Comparison of ENCODE assay signal across 8 cellular contexts in the genomic region with DNA sequence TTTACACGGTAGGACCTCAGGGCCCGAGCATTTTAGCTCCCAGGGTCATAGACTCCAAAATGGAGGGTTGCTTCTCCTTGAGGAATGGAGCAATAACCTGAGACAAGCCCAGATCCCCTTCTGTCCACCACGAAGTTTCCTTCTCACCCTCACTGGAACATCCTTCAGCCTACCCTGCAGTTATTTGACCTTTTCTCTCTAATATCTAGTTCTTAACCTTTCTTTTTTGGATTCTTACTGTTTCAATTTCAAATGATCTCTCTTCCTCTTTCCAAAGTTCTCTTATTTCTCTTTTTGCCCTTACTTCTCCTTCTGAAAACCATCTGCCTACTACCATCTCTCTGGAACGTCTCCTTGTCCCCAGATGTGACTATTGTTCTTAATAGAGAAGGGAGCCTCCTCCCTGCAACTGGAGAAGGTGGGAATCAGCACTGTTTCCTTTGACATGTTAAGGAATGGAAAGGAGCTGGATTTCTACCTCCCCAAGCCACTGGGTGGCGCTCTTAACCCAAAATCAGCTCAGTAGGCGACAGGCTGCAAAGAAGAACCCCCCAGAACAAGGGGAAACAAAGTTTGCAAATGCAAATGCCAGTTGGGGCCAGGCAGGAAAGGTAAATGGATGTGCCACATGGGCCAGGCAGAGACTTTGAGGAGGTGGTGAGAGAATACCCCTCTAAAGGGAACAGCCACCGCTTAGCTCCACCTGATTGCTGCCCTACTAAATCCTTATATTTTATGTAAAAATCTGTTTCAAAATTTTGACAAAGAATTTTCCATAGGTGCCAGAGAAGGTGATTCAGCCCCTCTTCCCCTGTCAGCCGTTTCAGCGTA. TPM values are rescaled to one million over a fixed set of nuclear protein-coding genes. Genes with fewer than 3 reads are reported as not detected.
A peak's percentile ranks its signal among the peaks of the same experiment; 100 is the strongest.
DNase-seq lines count a peak whose midpoint lies in the region; ATAC-seq, FAIRE-seq and TF ChIP-seq lines count a peak whose summit lies in the region.

No MANE protein-coding gene starts in this region.

- no peak overlapping the region for H2AFZ ChIP-seq in PC-3 (ENCODE audit: low read length)
- H2AFZ ChIP-seq in astrocyte (ENCODE audit: low read depth, low read length), result no peak overlapping the region

- no peaks in the 10 kb centered on the region for H3K9me3 ChIP-seq in PC-3 (ENCODE audit: low read length)
- no peaks in the 10 kb centered on the region for H3K9me3 ChIP-seq in astrocyte (ENCODE audit: insufficient read depth, low read depth, low read length)

- intact Hi-C loops in PC-3 (cut with micrococcal nuclease), result no loop called here

- no peak overlapping the region for H3K27ac ChIP-seq in PC-3 (ENCODE audit: low read length)
- H3K27ac ChIP-seq in astrocyte (ENCODE audit: low read depth, low read length), result no peak overlapping the region

- no peak for FAIRE-seq in astrocyte (lab: Jason Lieb, UNC)

- CTCF ChIA-PET in AG04449 (lab: Yijun Ruan, JAX) (interaction anchor here (0.7 to 2.6 kb wide), 11 partner anchors 10 to 128 kb away, joined by 3 to 12 read pairs (median 3); a partner anchor contains a TSS), PC-3 (lab: Charles Lee) (interaction anchor here (0.6 to 0.7 kb wide), 2 partner anchors 22 to 53 kb away, joined by 3 to 6 read pairs; no protein-coding TSS in a partner anchor)

- H3K4me1 ChIP-seq in PC-3 (ENCODE audit: insufficient read depth, low read length), result no peaks in the 10 kb centered on the region
- H3K4me1 ChIP-seq in astrocyte (ENCODE audit: insufficient read depth, low read length), result no peaks in the 10 kb centered on the region

- H3K9ac ChIP-seq in PC-3 (ENCODE audit: low read length), result no peak overlapping the region
- no peak overlapping the region for H3K9ac ChIP-seq in astrocyte (ENCODE audit: low read length)

- H3K9me2 ChIP-seq in PC-3 (replicated peaks; ENCODE audit: low read length), result no peaks in the 10 kb centered on the region

- no TSS peak for BruUV-seq in PC-3 (replicated peaks; lab: Mats Ljungman, UMichigan)

- peaks cover 2% of the 10 kb centered on the region for H3K9me3 Mint-ChIP-seq in astrocyte (ENCODE audit: unreplicated experiment)
- no peaks in the 10 kb centered on the region for H3K9me3 Mint-ChIP-seq in stimulated activated effector memory CD8-positive, alpha-beta T cell treated with anti-CD3 and anti-CD28 coated beads, Interleukin-12 subunit alpha, Interleukin-12 subunit beta, amount 100 ng/mL, for 72 hours

- no peak for DNase-seq in AG04449 (ENCODE audit: low read depth, low spot score)
- DNase-seq in PC-3, result peak; percentile 44
- no peak for DNase-seq in astrocyte (ENCODE audit: low read depth)
- no peak for DNase-seq in kidney epithelial cell (ENCODE audit: low read depth)
- DNase-seq in stimulated activated effector memory CD8-positive, alpha-beta T cell treated with anti-CD3 and anti-CD28 coated beads, Interleukin-12 subunit alpha, Interleukin-12 subunit beta, amount 100 ng/mL, for 72 hours (ENCODE audit: low spot score in 2 of 2), result peak; percentile 13 to 65
- no peak for DNase-seq in GOT3 (lab: John Stamatoyannopoulos, UW)

- no peak overlapping the region for H3K27ac Mint-ChIP-seq in astrocyte (ENCODE audit: unreplicated experiment)
- H3K27ac Mint-ChIP-seq in stimulated activated effector memory CD8-positive, alpha-beta T cell treated with anti-CD3 and anti-CD28 coated beads, Interleukin-12 subunit alpha, Interleukin-12 subunit beta, amount 100 ng/mL, for 72 hours, result peak overlapping the region; percentile 11

- no peak overlapping the region for H3K4me3 Mint-ChIP-seq in astrocyte (ENCODE audit: unreplicated experiment)
- H3K4me3 Mint-ChIP-seq in stimulated activated effector memory CD8-positive, alpha-beta T cell treated with anti-CD3 and anti-CD28 coated beads, Interleukin-12 subunit alpha, Interleukin-12 subunit beta, amount 100 ng/mL, for 72 hours, result no peak overlapping the region

- peak; percentile 44 for TF ChIP-seq CTCF in AG04449 (IDR thresholded peaks at IDR 0.05; ENCODE audit: insufficient read depth, low read length, missing control alignments)
- TF ChIP-seq CTCF in GM12872 (IDR thresholded peaks at IDR 0.05; ENCODE audit: insufficient read depth, low read depth, low read length), result peak; percentile 78
- peak; percentile 83 for TF ChIP-seq CTCF in PC-3 (conservative IDR thresholded peaks at IDR 0.05; ENCODE audit: low read depth, low read length)
- TF ChIP-seq CTCF in astrocyte (IDR thresholded peaks at IDR 0.05; ENCODE audit: insufficient read depth, low read depth, low read length), result peak; percentile 59
- peak; percentile 86 for TF ChIP-seq CTCF in kidney epithelial cell (IDR thresholded peaks at IDR 0.05; ENCODE audit: insufficient read depth, low read length, poor library complexity, severe bottlenecking)

- H3K27me3 Mint-ChIP-seq in astrocyte (ENCODE audit: low read depth, unreplicated experiment), result peaks cover 45% of the 10 kb centered on the region

- H3K27me3 ChIP-seq in PC-3 (ENCODE audit: low read length) (peaks cover 96% of the 10 kb centered on the region), astrocyte (ENCODE audit: insufficient read depth, low read length) (peaks cover 30% of the 10 kb centered on the region), kidney epithelial cell (ENCODE audit: control insufficient read depth, insufficient read depth, low read length) (peaks cover 9% of the 10 kb centered on the region)

- no peaks in the 10 kb centered on the region for H3K36me3 Mint-ChIP-seq in astrocyte (ENCODE audit: low read depth, unreplicated experiment)
- no peaks in the 10 kb centered on the region for H3K36me3 Mint-ChIP-seq in stimulated activated effector memory CD8-positive, alpha-beta T cell treated with anti-CD3 and anti-CD28 coated beads, Interleukin-12 subunit alpha, Interleukin-12 subunit beta, amount 100 ng/mL, for 72 hours

- H3F3A ChIP-seq in PC-3 (ENCODE audit: low read length, unreplicated experiment), result no peaks in the 10 kb centered on the region

- peaks cover 6% of the 10 kb centered on the region for H3K4me1 Mint-ChIP-seq in astrocyte (ENCODE audit: low read depth, unreplicated experiment)
- peaks cover 34% of the 10 kb centered on the region for H3K4me1 Mint-ChIP-seq in stimulated activated effector memory CD8-positive, alpha-beta T cell treated with anti-CD3 and anti-CD28 coated beads, Interleukin-12 subunit alpha, Interleukin-12 subunit beta, amount 100 ng/mL, for 72 hours

- H3K4me3 ChIP-seq in AG04449 (ENCODE audit: low read depth, low read length) (no peak overlapping the region), PC-3 (ENCODE audit: low read length) (no peak overlapping the region), astrocyte (ENCODE audit: insufficient read depth, low read depth, low read length) (no peak overlapping the region), kidney epithelial cell (ENCODE audit: low read depth, low read length) (no peak overlapping the region)

- H3K79me2 ChIP-seq in PC-3 (ENCODE audit: low read length) (no peaks in the 10 kb centered on the region), astrocyte (ENCODE audit: insufficient read depth, low read length) (no peaks in the 10 kb centered on the region)

- H4K20me1 ChIP-seq in PC-3 (ENCODE audit: low read length) (no peaks in the 10 kb centered on the region), astrocyte (ENCODE audit: insufficient read depth, low read length) (no peaks in the 10 kb centered on the region)

- no peaks in the 10 kb centered on the region for H3K36me3 ChIP-seq in PC-3 (ENCODE audit: low read depth, low read length)
- H3K36me3 ChIP-seq in astrocyte (ENCODE audit: insufficient read depth, low read length), result no peaks in the 10 kb centered on the region
- H3K36me3 ChIP-seq in kidney epithelial cell (ENCODE audit: control insufficient read depth, insufficient read depth, low read length), result no peaks in the 10 kb centered on the region

- ATAC-seq in PC-3 (peak; percentile 49; the same call in 1 of the 2 replicates), HG02759 (IDR thresholded peaks at IDR 0.05; ENCODE audit: unreplicated experiment) (no peak)
- ATAC-seq in stimulated activated effector memory CD8-positive, alpha-beta T cell treated with anti-CD3 and anti-CD28 coated beads, Interleukin-12 subunit alpha, Interleukin-12 subunit beta, amount 100 ng/mL, for 72 hours, result no peak

- H3K4me2 ChIP-seq in PC-3 (ENCODE audit: low read length) (no peak overlapping the region), astrocyte (ENCODE audit: low read length) (no peak overlapping the region)

- POLR2A ChIA-PET in AG04449 (lab: Yijun Ruan, JAX) (no interaction called here), PC-3 (lab: Charles Lee; ENCODE audit: unreplicated experiment) (no interaction called here)

RNA-seq across cellular contexts. Expression of a gene that starts 22.4 kb away (rescaled TPM):
- not detected in 2 replicates for total RNA-seq in PC-3 (2014; rRNA removed)
- 0.22 and 0.82 TPM in 2 replicates for total RNA-seq in astrocyte
- 0.75 and 1.8 TPM in 2 replicates for total RNA-seq in kidney epithelial cell

RNA-seq across cellular contexts. Expression of a gene that starts 29.5 kb away (rescaled TPM):
- total RNA-seq in PC-3 (2014; rRNA removed), result not detected in 2 replicates
- 0.16 TPM in 1 of 2 replicates, not detected in the other for total RNA-seq in astrocyte
- total RNA-seq in kidney epithelial cell, result not detected in 2 replicates

RNA-seq across cellular contexts. Expression of a gene that starts 53.6 kb away (rescaled TPM):
- not detected in 2 replicates for total RNA-seq in PC-3 (2014; rRNA removed)
- not detected in 2 replicates for total RNA-seq in astrocyte
- 0.34 and 1.8 TPM in 2 replicates for total RNA-seq in kidney epithelial cell

Comparison
In these comparisons a context has a peak if more than half of its experiments do, and no peak if none do; other contexts are left out.
1. DNase-seq: peak in PC-3 (single experiment) and stimulated activated effector memory CD8-positive, alpha-beta T cell treated with anti-CD3 and anti-CD28 coated beads, Interleukin-12 subunit alpha, Interleukin-12 subunit beta, amount 100 ng/mL, for 72 hours (2 of 2); none in AG04449 (single experiment), astrocyte (single experiment), kidney epithelial cell (single experiment) and GOT3 (single experiment).
2. Peak in every context shown above with its lines, with median percentiles within 50 percentile points of each other: CTCF ChIP-seq.